In genomic region chr10:89416465-89416864, GRCh38 we compare ENCODE assay signal across 1 cellular context.
TF ChIP-seq lines count a peak whose summit lies in the region.

No MANE protein-coding gene starts in this region.

TF ChIP-seq in A549, 52 proteins besides CTCF, POLR2A, EP300 and RAD21 (continued from another document):
- no peak for TF ChIP-seq EHMT2 (IDR thresholded peaks at IDR 0.05; ENCODE audit: low read depth)
- no peak for TF ChIP-seq REST (IDR thresholded peaks at IDR 0.05)
- no peak for TF ChIP-seq SMC3 (IDR thresholded peaks at IDR 0.05)
- no peak for TF ChIP-seq CHD4 (IDR thresholded peaks at IDR 0.05; ENCODE audit: borderline replicate concordance)
- no peak for TF ChIP-seq KDM5A (IDR thresholded peaks at IDR 0.05)
- TF ChIP-seq SREBF2 (IDR thresholded peaks at IDR 0.05), result no peak
- no peak for TF ChIP-seq ATOH8 (CRISPR knock-in tag; IDR thresholded peaks at IDR 0.05; ENCODE audit: low read depth)
- no peak for TF ChIP-seq FOSB (CRISPR knock-in tag; IDR thresholded peaks at IDR 0.05)
- TF ChIP-seq HDAC2 (IDR thresholded peaks at IDR 0.05), result no peak
- TF ChIP-seq EHF (CRISPR knock-in tag; IDR thresholded peaks at IDR 0.05), result no peak
- no peak for TF ChIP-seq RFX5 (IDR thresholded peaks at IDR 0.05)
- TF ChIP-seq TP53 (CRISPR knock-in tag; IDR thresholded peaks at IDR 0.05), result no peak
- no peak for TF ChIP-seq RARB (CRISPR knock-in tag; IDR thresholded peaks at IDR 0.05)
- TF ChIP-seq USF2 (IDR thresholded peaks at IDR 0.05), result no peak
